ENCODE assay signal across 8 cellular contexts in genomic region chr5:151115272-151115905, GRCh38. TPM values are rescaled to one million over a fixed set of nuclear protein-coding genes. Genes with fewer than 3 reads are reported as not detected.
A peak's percentile ranks its signal among the peaks of the same experiment; 100 is the strongest.
DNase-seq lines count a peak whose midpoint lies in the region; ATAC-seq and TF ChIP-seq lines count a peak whose summit lies in the region.

No MANE protein-coding gene starts in this region.

- ATAC-seq in GM21825 (IDR thresholded peaks at IDR 0.05; ENCODE audit: unreplicated experiment) (peak; percentile 39), GM21619 (IDR thresholded peaks at IDR 0.05; ENCODE audit: unreplicated experiment) (no peak)

- no peak overlapping the region for H3K4me3 Mint-ChIP-seq in CD14-positive monocyte
- H3K4me3 Mint-ChIP-seq in MCF 10A (ENCODE audit: unreplicated experiment): no peak overlapping the region

- H3K4me1 Mint-ChIP-seq in CD14-positive monocyte (peaks cover 6% of the 10 kb centered on the region), MCF 10A (ENCODE audit: insufficient read depth, unreplicated experiment) (no peaks in the 10 kb centered on the region)

- H3K27me3 Mint-ChIP-seq in CD14-positive monocyte (ENCODE audit: low read depth in 3 of 3) (no peaks in the 10 kb centered on the region), MCF 10A (ENCODE audit: insufficient read depth, unreplicated experiment) (no peaks in the 10 kb centered on the region)

- CTCF ChIA-PET in MCF 10A (lab: Yijun Ruan, JAX): interaction anchor here (0.6 to 29.6 kb wide), 90 partner anchors 10 to 1825 kb away, joined by 3 to 1587 read pairs (median 4); partner anchors contain the start of genes ANXA6, CCDC69, GM2A and GPX3

- POLR2A ChIA-PET in MCF 10A (lab: Yijun Ruan, JAX): interaction anchor here (0.7 to 2.7 kb wide), 8 partner anchors 11 to 116 kb away, joined by 3 to 19 read pairs (median 5); no protein-coding TSS in a partner anchor

- no peak overlapping the region for H3K4me3 ChIP-seq in WI38 (ENCODE audit: low read depth, low read length)

- DNase-seq in CD14-positive monocyte (ENCODE audit: low spot score) (peak; percentile 74), NCI-H1694 (lab: John Stamatoyannopoulos, UW) (peak; percentile 56), MCF 10A (ENCODE audit: unreplicated experiment) (peak; percentile 78), iris pigment epithelial cell (ENCODE audit: low read depth) (peak; percentile 56)
- peak; percentile 34 to 69 for DNase-seq in stimulated activated CD4-positive, alpha-beta T cell treated with anti-CD3 and anti-CD28 coated beads, Interleukin-1b, Interleukin-23, amount 100 ng/mL, for 1 hour (ENCODE audit: low read depth in 2 of 2)

- peak; percentile 98 for TF ChIP-seq CTCF in CD14-positive monocyte (IDR thresholded peaks at IDR 0.05)
- TF ChIP-seq CTCF in WI38 (IDR thresholded peaks at IDR 0.05; ENCODE audit: low read depth, low read length): peak; percentile 96
- peak; percentile 99 for TF ChIP-seq CTCF in MCF 10A (IDR thresholded peaks at IDR 0.05; ENCODE audit: unreplicated experiment)

- H3K36me3 Mint-ChIP-seq in CD14-positive monocyte: peaks cover 63 to 79% of the 10 kb centered on the region in 2 donors
- no peaks in the 10 kb centered on the region for H3K36me3 Mint-ChIP-seq in MCF 10A (ENCODE audit: insufficient read depth, unreplicated experiment)

- H3K9me3 Mint-ChIP-seq in CD14-positive monocyte (no peaks in the 10 kb centered on the region), MCF 10A (ENCODE audit: unreplicated experiment) (no peaks in the 10 kb centered on the region)

- peak overlapping the region in 1 of 7 donors; percentile 63 for H3K27ac Mint-ChIP-seq in CD14-positive monocyte
- no peak overlapping the region for H3K27ac Mint-ChIP-seq in MCF 10A (ENCODE audit: low read depth, unreplicated experiment)

- intact Hi-C loops in CD14-positive monocyte (cut with micrococcal nuclease): loop anchor here in 1 of 2 donors (1.0 kb wide), 1 partner anchor 64 kb away; no protein-coding TSS in a partner anchor
- intact Hi-C loops in MCF 10A (cut with micrococcal nuclease): loop anchor here (1.0 to 5.0 kb wide), 4 partner anchors 64 to 313 kb away; no protein-coding TSS in a partner anchor

- no TSS peak for BruUV-seq in MCF 10A (replicated peaks; lab: Mats Ljungman, UMichigan)

RNA-seq across cellular contexts. Expression of gene TNIP1, which starts 34.6 kb away (rescaled TPM):
- polyA plus RNA-seq in CD14-positive monocyte: 10 to 100 TPM; 30.8 to 46.4 TPM
- total RNA-seq in MCF 10A (2022): 246 and 342 TPM in 2 replicates

RNA-seq across cellular contexts. Expression of gene ANXA6, which starts 42.2 kb away (rescaled TPM):
- 100 to 1,000 TPM in 1 of 2 donors, 10 to 100 TPM in 1; 93.5 to 124 TPM for polyA plus RNA-seq in CD14-positive monocyte
- total RNA-seq in MCF 10A (2022): 2.6 TPM in 2 replicates
